Comparison of ENCODE assay signal across 16 cellular contexts in genomic region chr10:77770081-77770867, GRCh38.
DNase-seq lines count a peak whose midpoint lies in the region; ATAC-seq and TF ChIP-seq lines count a peak whose summit lies in the region.
"Had no signal": no experiment of that assay in that cellular context is flagged by ENCODE, and none has a peak within 500 bp of the region (broad histone marks: within the 10 kb centered on the region; RNA-seq: fewer than 3 reads in every experiment).

No MANE protein-coding gene starts in this region.

- H3K4me2 ChIP-seq in PC-3 (ENCODE audit: low read length): no peak overlapping the region
- H3K4me2 ChIP-seq: KMS-11 had no signal

- peak overlapping the region; percentile 55 for H3K27ac Mint-ChIP-seq in MCF 10A (ENCODE audit: low read depth, unreplicated experiment)

- no peaks in the 10 kb centered on the region for H4K20me1 ChIP-seq in PC-3 (ENCODE audit: low read length)

- BruUV-seq in MCF 10A (replicated peaks; lab: Mats Ljungman, UMichigan) (no TSS peak), PC-3 (replicated peaks; lab: Mats Ljungman, UMichigan) (no TSS peak)

- CTCF ChIA-PET in MCF 10A (lab: Yijun Ruan, JAX): interaction anchor here (1.0 kb wide), 1 partner anchor 14 kb away, joined by 3 read pairs; no protein-coding TSS in a partner anchor
- CTCF ChIA-PET in PC-3 (lab: Charles Lee): interaction anchor here (0.5 kb wide), 1 partner anchor 50 kb away, joined by 3 read pairs; no protein-coding TSS in a partner anchor

- H3K9me3 ChIP-seq in breast epithelium (no peaks in the 10 kb centered on the region), PC-3 (ENCODE audit: low read length) (no peaks in the 10 kb centered on the region), esophagus muscularis mucosa (no peaks in the 10 kb centered on the region)

- DNase-seq in MCF 10A (ENCODE audit: unreplicated experiment) (no peak), breast epithelium (ENCODE audit: low spot score in 2 of 2) (no peak), PC-3 (no peak), esophagus muscularis mucosa (ENCODE audit: extremely low spot score) (peak; percentile 77), posterior vena cava (ENCODE audit: low spot score) (peak; percentile 52), kidney tubule cell (ENCODE audit: low spot score) (no peak)
- DNase-seq: COR-L47, DMS 273 treated with DMSO at 0.1 percent for 48 hours, NCI-H1436 treated with DMSO at 0.1 percent for 48 hours, NCI-H2029, NCI-H2227 treated with DMSO at 0.1 percent for 48 hours, NCI-H526 treated with DMSO at 0.1 percent for 48 hours, SHP77 had no signal

- H3K27me3 ChIP-seq in breast epithelium (no peaks in the 10 kb centered on the region), PC-3 (ENCODE audit: low read length) (no peaks in the 10 kb centered on the region), esophagus muscularis mucosa (no peaks in the 10 kb centered on the region)

- no peaks in the 10 kb centered on the region for H3K27me3 Mint-ChIP-seq in MCF 10A (ENCODE audit: insufficient read depth, unreplicated experiment)

- peak; percentile 6; the same call in 1 of the 2 replicates for ATAC-seq in PC-3
- no peak for ATAC-seq in GM21423 (IDR thresholded peaks at IDR 0.05; ENCODE audit: unreplicated experiment)

- WGBS in esophagus muscularis mucosa: 84% methylated on average over 17 of the region's 18 CpGs

- H3K4me3 Mint-ChIP-seq in MCF 10A (ENCODE audit: unreplicated experiment): no peak overlapping the region

- H2AFZ ChIP-seq in PC-3 (ENCODE audit: low read length): no peak overlapping the region

- POLR2A ChIA-PET in MCF 10A (lab: Yijun Ruan, JAX): interaction anchor here (0.6 to 3.8 kb wide), 9 partner anchors 10 to 607 kb away, joined by 3 to 17 read pairs (median 3); no protein-coding TSS in a partner anchor
- POLR2A ChIA-PET in PC-3 (lab: Charles Lee; ENCODE audit: unreplicated experiment): no interaction called here

- TF ChIP-seq CTCF in MCF 10A (IDR thresholded peaks at IDR 0.05; ENCODE audit: unreplicated experiment): no peak
- no peak for TF ChIP-seq CTCF in breast epithelium (IDR thresholded peaks at IDR 0.05)
- no peak for TF ChIP-seq CTCF in PC-3 (conservative IDR thresholded peaks at IDR 0.05; ENCODE audit: low read depth, low read length)
- no peak for TF ChIP-seq CTCF in esophagus muscularis mucosa (IDR thresholded peaks at IDR 0.05)

- TF ChIP-seq EP300 in esophagus muscularis mucosa (IDR thresholded peaks at IDR 0.05): no peak

- no peaks in the 10 kb centered on the region for H3K79me2 ChIP-seq in PC-3 (ENCODE audit: low read length)

- H3K4me1 ChIP-seq in breast epithelium (no peaks in the 10 kb centered on the region), PC-3 (ENCODE audit: insufficient read depth, low read length) (no peaks in the 10 kb centered on the region), esophagus muscularis mucosa (no peaks in the 10 kb centered on the region)

- no peaks in the 10 kb centered on the region for H3K36me3 ChIP-seq in breast epithelium
- H3K36me3 ChIP-seq in PC-3 (ENCODE audit: low read depth, low read length): no peaks in the 10 kb centered on the region
- H3K36me3 ChIP-seq in esophagus muscularis mucosa: no peaks in the 10 kb centered on the region

- TF ChIP-seq POLR2A in breast epithelium (IDR thresholded peaks at IDR 0.05) (no peak), esophagus muscularis mucosa (IDR thresholded peaks at IDR 0.05; ENCODE audit: low read depth) (no peak)

- H3K4me1 Mint-ChIP-seq in MCF 10A (ENCODE audit: insufficient read depth, unreplicated experiment): peaks cover 5% of the 10 kb centered on the region

- peaks cover 64% of the 10 kb centered on the region for H3K36me3 Mint-ChIP-seq in MCF 10A (ENCODE audit: insufficient read depth, unreplicated experiment)

- H3K4me3 ChIP-seq in breast epithelium (no peak overlapping the region), PC-3 (ENCODE audit: low read length) (no peak overlapping the region), esophagus muscularis mucosa (no peak overlapping the region)
- H3K4me3 ChIP-seq: SK-N-MC had no signal

- H3K27ac ChIP-seq in breast epithelium (no peak overlapping the region), PC-3 (ENCODE audit: low read length) (no peak overlapping the region), esophagus muscularis mucosa (replicated peaks in 1 of 4) (no peak overlapping the region)
- H3K27ac ChIP-seq: KMS-11, SK-N-MC had no signal

- no peaks in the 10 kb centered on the region for H3K9me2 ChIP-seq in PC-3 (replicated peaks; ENCODE audit: low read length)

- intact Hi-C loops in MCF 10A (cut with micrococcal nuclease): no loop called here
- intact Hi-C loops in breast epithelium (cut with DNase I; ENCODE audit: low total_unique reads): no loop called here
- intact Hi-C loops in PC-3 (cut with micrococcal nuclease): no loop called here
- intact Hi-C loops in esophagus muscularis mucosa (cut with DNase I): no loop called here
- intact Hi-C loops in posterior vena cava (cut with DNase I): no loop called here

- H3F3A ChIP-seq in PC-3 (ENCODE audit: low read length, unreplicated experiment): no peaks in the 10 kb centered on the region

- H3K9me3 Mint-ChIP-seq in MCF 10A (ENCODE audit: unreplicated experiment): no peaks in the 10 kb centered on the region

- H3K9ac ChIP-seq in PC-3 (ENCODE audit: low read length): no peak overlapping the region
- H3K9ac ChIP-seq: KMS-11 had no signal

Comparison
In these comparisons a context has a peak if more than half of its experiments do, and no peak if none do; other contexts are left out.
1. DNase-seq: peak in esophagus muscularis mucosa (single experiment) and posterior vena cava (single experiment); none in MCF 10A (single experiment), breast epithelium (0 of 2), PC-3 (single experiment) and kidney tubule cell (single experiment).